In the genomic region with DNA sequence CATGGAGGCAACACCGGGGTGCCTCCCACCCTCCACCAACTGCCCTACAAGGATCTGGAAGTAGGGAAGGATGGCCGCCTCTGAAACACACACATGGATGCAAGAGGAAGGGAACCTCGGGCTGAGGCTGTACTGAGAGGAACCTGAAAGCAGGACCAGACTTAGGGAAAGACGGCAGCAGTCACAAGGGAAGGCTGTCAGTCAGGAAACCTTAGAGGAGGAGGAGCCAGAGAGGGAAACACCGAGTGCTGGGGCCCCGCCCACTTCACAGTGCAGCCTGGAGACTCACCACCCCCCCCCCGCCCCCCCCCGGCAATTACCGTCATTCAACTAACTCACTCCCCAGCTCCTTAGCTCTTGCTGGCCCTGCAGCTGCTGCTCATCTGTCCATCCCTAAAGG, we compare ENCODE assay signal across 9 cellular contexts. TPM values are rescaled to one million over a fixed set of nuclear protein-coding genes. Genes with fewer than 3 reads are reported as not detected.
DNase-seq lines count a peak whose midpoint lies in the region; ATAC-seq and TF ChIP-seq lines count a peak whose summit lies in the region.
"Had no signal": no experiment of that assay in that cellular context is flagged by ENCODE, and none has a peak within 500 bp of the region (broad histone marks: within the 10 kb centered on the region; RNA-seq: fewer than 3 reads in every experiment).

No MANE protein-coding gene starts in this region.

- POLR2A ChIA-PET in activated CD4-positive, alpha-beta memory T cell treated with anti-CD3 and anti-CD28 coated beads for 36 hours (lab: Charles Lee), result interaction anchor here (0.5 to 1.5 kb wide), 2 partner anchors 20 to 37 kb away, joined by 3 to 4 read pairs; partner anchors contain the start of gene TMEM140

- H3K9me3 ChIP-seq in stomach, result no peaks in the 10 kb centered on the region

- H3K27me3 ChIP-seq in stomach, result no peaks in the 10 kb centered on the region

- peak overlapping the region in 1 of 4 donors; percentile 73 for H3K4me3 ChIP-seq in stomach

- no peak for ATAC-seq in left ventricle myocardium superior

- DNase-seq in activated CD8-positive, alpha-beta memory T cell treated with anti-CD3 and anti-CD28 coated beads, Interleukin-2, amount 50 U/mL, for 4 hours, result peak; percentile 38
- DNase-seq in activated CD8-positive, alpha-beta memory T cell treated with anti-CD3 and anti-CD28 coated beads for 24 hours, result no peak
- DNase-seq in activated CD4-positive, alpha-beta memory T cell treated with anti-CD3 and anti-CD28 coated beads for 36 hours, result peak; percentile 52
- DNase-seq in left ventricle myocardium superior (peak; percentile 42), stomach (no peak), posterior cingulate gyrus (no peak), NCI-H510A (lab: John Stamatoyannopoulos, UW) (no peak), ecto neural progenitor cell (ENCODE audit: low spot score) (no peak)
- DNase-seq: NCI-H1436 had no signal

- peaks cover 35 to 65% (median 60%) of the 10 kb centered on the region in 4 donors for H3K4me1 ChIP-seq in stomach

- no peak for TF ChIP-seq POLR2A in stomach (IDR thresholded peaks at IDR 0.05)

- no peak for TF ChIP-seq EP300 in stomach (IDR thresholded peaks at IDR 0.05)

- intact Hi-C loops in activated CD4-positive, alpha-beta memory T cell treated with anti-CD3 and anti-CD28 coated beads for 36 hours (cut with micrococcal nuclease), result loop anchor here (2.0 to 10.0 kb wide), 5 partner anchors 433 to 853 kb away; partner anchors contain the start of genes BPGM and SLC35B4
- intact Hi-C loops in left ventricle myocardium superior (cut with micrococcal nuclease), result loop anchor here (5.0 kb wide), 1 partner anchor 181 kb away; the partner anchor contains the start of gene AGBL3
- intact Hi-C loops in stomach (cut with DNase I; ENCODE audit: low total_unique reads), result loop anchor here (10.0 kb wide), 1 partner anchor 173 kb away; no protein-coding TSS in a partner anchor
- intact Hi-C loops in posterior cingulate gyrus (cut with DNase I), result no loop called here

- peaks cover 47% of the 10 kb centered on the region for H3K36me3 Mint-ChIP-seq in activated CD4-positive, alpha-beta memory T cell treated with anti-CD3 and anti-CD28 coated beads for 36 hours

- H3K27ac ChIP-seq in stomach, result peak overlapping the region in 4 of 5 donors; percentile 41 to 99 (median 96)

- peak overlapping the region; percentile 99 for H3K27ac Mint-ChIP-seq in activated CD4-positive, alpha-beta memory T cell treated with anti-CD3 and anti-CD28 coated beads for 36 hours

- peaks cover 31 to 52% (median 47%) of the 10 kb centered on the region in 4 donors for H3K36me3 ChIP-seq in stomach

- TF ChIP-seq CTCF in stomach (IDR thresholded peaks at IDR 0.05), result no peak

- peaks cover 45% of the 10 kb centered on the region for H3K4me1 Mint-ChIP-seq in activated CD4-positive, alpha-beta memory T cell treated with anti-CD3 and anti-CD28 coated beads for 36 hours (ENCODE audit: low read depth)

- 42 to 58% (median 48%) methylated on average over 6 to 9 of the region's 9 CpGs for WGBS in stomach, 5 donors

- CTCF ChIA-PET in activated CD4-positive, alpha-beta memory T cell treated with anti-CD3 and anti-CD28 coated beads for 36 hours (lab: Charles Lee), result interaction anchor here (4.6 kb wide), 1 partner anchor 21 kb away, joined by 65 read pairs; the partner anchor contains the start of gene TMEM140

- H3K9me3 Mint-ChIP-seq in activated CD4-positive, alpha-beta memory T cell treated with anti-CD3 and anti-CD28 coated beads for 36 hours, result peaks cover under 1% of the 10 kb centered on the region

- H3K4me3 Mint-ChIP-seq in activated CD4-positive, alpha-beta memory T cell treated with anti-CD3 and anti-CD28 coated beads for 36 hours, result peak overlapping the region; percentile 96

- H3K27me3 Mint-ChIP-seq in activated CD4-positive, alpha-beta memory T cell treated with anti-CD3 and anti-CD28 coated beads for 36 hours, result no peaks in the 10 kb centered on the region

RNA-seq across cellular contexts. Expression of gene CYREN, which starts 2.5 kb away (rescaled TPM):
- total RNA-seq in activated CD4-positive, alpha-beta memory T cell treated with anti-CD3 and anti-CD28 coated beads for 36 hours, result 10 to 100 TPM; 41.6 to 43.6 TPM
- 25.2 TPM for total RNA-seq in left ventricle myocardium superior
- 10 to 100 TPM; 11.1 to 33.0 (median 29.8) TPM for total RNA-seq in stomach
- 10 to 100 TPM; 21.7 to 30.8 (median 30.5) TPM for polyA plus RNA-seq in stomach

RNA-seq across cellular contexts. Expression of gene TMEM140, which starts 20.1 kb away (rescaled TPM):
- 1 to 10 TPM; 8.6 to 10.0 TPM for total RNA-seq in activated CD4-positive, alpha-beta memory T cell treated with anti-CD3 and anti-CD28 coated beads for 36 hours
- total RNA-seq in left ventricle myocardium superior (16.5 TPM), stomach (10 to 100 TPM in 2 of 5 donors, 1 to 10 TPM in 2, under 1 TPM in 1; 0.89 to 18.7 (median 9.7) TPM)
- polyA plus RNA-seq in stomach, result 1 to 10 TPM; 2.1 to 6.5 (median 3.0) TPM

RNA-seq across cellular contexts. Expression of gene WDR91, which starts 43.3 kb away (rescaled TPM):
- 10 to 100 TPM; 10.3 to 11.0 TPM for total RNA-seq in activated CD4-positive, alpha-beta memory T cell treated with anti-CD3 and anti-CD28 coated beads for 36 hours
- 6.3 TPM for total RNA-seq in left ventricle myocardium superior
- 10 to 100 TPM in 4 of 5 donors, 1 to 10 TPM in 1; 7.0 to 79.4 (median 33.5) TPM for total RNA-seq in stomach
- polyA plus RNA-seq in stomach, result 10 to 100 TPM in 1 of 3 donors, 1 to 10 TPM in 2; 6.3 to 13.2 (median 6.6) TPM

Comparison
In these comparisons a context has a peak if more than half of its experiments do, and no peak if none do; other contexts are left out.
1. DNase-seq: peak in activated CD8-positive, alpha-beta memory T cell treated with anti-CD3 and anti-CD28 coated beads, Interleukin-2, amount 50 U/mL, for 4 hours (single experiment), activated CD4-positive, alpha-beta memory T cell treated with anti-CD3 and anti-CD28 coated beads for 36 hours (single experiment) and left ventricle myocardium superior (single experiment); none in activated CD8-positive, alpha-beta memory T cell treated with anti-CD3 and anti-CD28 coated beads for 24 hours (single experiment), stomach (single experiment), posterior cingulate gyrus (0 of 10), NCI-H510A (single experiment) and ecto neural progenitor cell (single experiment).